ENCODE assay signal across 1 cellular context in the genomic region with DNA sequence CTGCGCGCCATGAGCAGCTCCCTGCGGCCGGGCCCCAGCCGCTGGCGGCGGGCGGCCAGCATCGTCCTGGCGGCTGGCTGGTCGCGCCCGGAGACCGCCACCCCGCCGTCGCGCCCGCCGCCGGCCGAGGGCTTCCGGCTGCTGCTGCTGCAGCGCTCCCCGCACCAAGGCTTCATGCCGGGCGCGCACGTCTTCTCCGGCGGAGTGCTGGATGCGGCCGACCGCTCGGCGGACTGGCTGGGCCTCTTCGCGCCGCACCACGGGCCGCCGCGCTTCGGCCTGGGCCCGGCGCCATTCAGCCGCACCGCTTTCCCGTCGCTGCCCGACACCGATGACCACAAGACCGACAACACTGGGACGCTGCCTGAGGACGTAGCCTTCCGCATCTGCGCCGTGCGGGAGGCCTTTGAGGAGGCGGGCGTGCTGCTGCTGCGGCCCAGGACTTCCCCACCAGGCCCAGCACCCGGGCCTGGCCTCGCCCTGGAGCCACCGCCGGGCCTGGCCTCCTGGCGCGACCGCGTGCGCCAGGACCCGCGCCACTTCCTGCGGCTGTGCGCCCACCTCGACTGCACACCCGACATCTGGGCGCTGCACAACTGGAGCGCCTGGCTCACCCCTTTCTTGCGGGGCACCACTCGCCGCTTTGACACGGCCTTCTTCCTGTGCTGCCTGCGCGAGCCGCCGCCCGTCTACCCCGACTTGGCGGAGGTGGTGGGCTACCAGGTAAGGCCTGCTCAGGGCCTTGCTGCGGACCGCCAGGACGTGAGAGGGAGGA.
TF ChIP-seq lines count a peak whose summit lies in the region.

No MANE protein-coding gene starts in this region.

TF ChIP-seq in HEK293, 187 proteins besides CTCF, POLR2A, EP300 and RAD21 (continued from another document and continues in another):
- TF ChIP-seq KLF10 (tag by site-specific recombination; IDR thresholded peaks at IDR 0.05) (no peak), ZNF701 (tag by site-specific recombination; IDR thresholded peaks at IDR 0.05) (no peak), ZNF514 (tag by site-specific recombination; IDR thresholded peaks at IDR 0.05) (no peak), ZNF10 (tag by site-specific recombination; IDR thresholded peaks at IDR 0.05) (no peak; the same call in 1 of the 2 replicates), ZNF292 (tag by site-specific recombination; IDR thresholded peaks at IDR 0.05; ENCODE audit: borderline replicate concordance, low read depth) (no peak), ZNF677 (tag by site-specific recombination; IDR thresholded peaks at IDR 0.05) (peak; percentile 75; the same call in 1 of the 2 replicates), SP7 (tag by site-specific recombination; IDR thresholded peaks at IDR 0.05) (peak; percentile 56; the same call in 1 of the 2 replicates), ZNF16 (tag by site-specific recombination; IDR thresholded peaks at IDR 0.05; ENCODE audit: low read depth) (no peak), HOXA7 (CRISPR knock-in tag; IDR thresholded peaks at IDR 0.05; ENCODE audit: borderline replicate concordance) (no peak; the same call in 1 of the 2 replicates), ZNF776 (tag by site-specific recombination; IDR thresholded peaks at IDR 0.05; ENCODE audit: borderline replicate concordance) (peak; percentile 69; the same call in 1 of the 2 replicates), ZNF561 (tag by site-specific recombination; IDR thresholded peaks at IDR 0.05; ENCODE audit: borderline replicate concordance) (peak; percentile 66), REST (tag by site-specific recombination; IDR thresholded peaks at IDR 0.05) (no peak), ZBTB7A (tag by site-specific recombination; IDR thresholded peaks at IDR 0.05; ENCODE audit: low read depth) (no peak; the same call in 1 of the 2 replicates), ZNF211 (tag by site-specific recombination; IDR thresholded peaks at IDR 0.05; ENCODE audit: low read depth) (no peak), MZF1 (tag by site-specific recombination; IDR thresholded peaks at IDR 0.05; ENCODE audit: borderline replicate concordance) (no peak; the same call in 1 of the 2 replicates), ZNF239 (tag by site-specific recombination; IDR thresholded peaks at IDR 0.05) (no peak), YY1 (tag by site-specific recombination; IDR thresholded peaks at IDR 0.05) (peak; percentile 85), ZNF266 (tag by site-specific recombination; IDR thresholded peaks at IDR 0.05; ENCODE audit: low read depth) (no peak), ZNF585B (tag by site-specific recombination; IDR thresholded peaks at IDR 0.05) (peak; percentile 17; the same call in 1 of the 2 replicates), GFI1B (tag by site-specific recombination; IDR thresholded peaks at IDR 0.05) (no peak), ZNF610 (tag by site-specific recombination; IDR thresholded peaks at IDR 0.05; ENCODE audit: borderline replicate concordance) (peak; percentile 47; the same call in 1 of the 2 replicates), ZNF248 (tag by site-specific recombination; IDR thresholded peaks at IDR 0.05) (no peak), ZNF423 (tag by site-specific recombination; IDR thresholded peaks at IDR 0.05) (peak; percentile 42), KLF7 (tag by site-specific recombination; IDR thresholded peaks at IDR 0.05; ENCODE audit: borderline replicate concordance) (peak; percentile 74; the same call in 1 of the 2 replicates), ZNF645 (tag by site-specific recombination; IDR thresholded peaks at IDR 0.05) (peak; percentile 93; the same call in 1 of the 2 replicates), ZNF529 (tag by site-specific recombination; IDR thresholded peaks at IDR 0.05; ENCODE audit: insufficient replicate concordance) (no peak), ZNF133 (tag by site-specific recombination; IDR thresholded peaks at IDR 0.05) (no peak; the same call in 1 of the 2 replicates), ZNF354C (tag by site-specific recombination; IDR thresholded peaks at IDR 0.05; ENCODE audit: borderline replicate concordance, low read depth) (no peak), INSM2 (tag by site-specific recombination; IDR thresholded peaks at IDR 0.05) (0 out of 2 replicates have a peak, but pooled peaks have one; percentile 34)
- TF ChIP-seq, protein P1, sequence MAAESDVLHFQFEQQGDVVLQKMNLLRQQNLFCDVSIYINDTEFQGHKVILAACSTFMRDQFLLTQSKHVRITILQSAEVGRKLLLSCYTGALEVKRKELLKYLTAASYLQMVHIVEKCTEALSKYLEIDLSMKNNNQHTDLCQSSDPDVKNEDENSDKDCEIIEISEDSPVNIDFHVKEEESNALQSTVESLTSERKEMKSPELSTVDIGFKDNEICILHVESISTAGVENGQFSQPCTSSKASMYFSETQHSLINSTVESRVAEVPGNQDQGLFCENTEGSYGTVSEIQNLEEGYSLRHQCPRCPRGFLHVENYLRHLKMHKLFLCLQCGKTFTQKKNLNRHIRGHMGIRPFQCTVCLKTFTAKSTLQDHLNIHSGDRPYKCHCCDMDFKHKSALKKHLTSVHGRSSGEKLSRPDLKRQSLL (tag by site-specific recombination; IDR thresholded peaks at IDR 0.05): no peak; the same call in 1 of the 2 replicates
- TF ChIP-seq, protein P2, sequence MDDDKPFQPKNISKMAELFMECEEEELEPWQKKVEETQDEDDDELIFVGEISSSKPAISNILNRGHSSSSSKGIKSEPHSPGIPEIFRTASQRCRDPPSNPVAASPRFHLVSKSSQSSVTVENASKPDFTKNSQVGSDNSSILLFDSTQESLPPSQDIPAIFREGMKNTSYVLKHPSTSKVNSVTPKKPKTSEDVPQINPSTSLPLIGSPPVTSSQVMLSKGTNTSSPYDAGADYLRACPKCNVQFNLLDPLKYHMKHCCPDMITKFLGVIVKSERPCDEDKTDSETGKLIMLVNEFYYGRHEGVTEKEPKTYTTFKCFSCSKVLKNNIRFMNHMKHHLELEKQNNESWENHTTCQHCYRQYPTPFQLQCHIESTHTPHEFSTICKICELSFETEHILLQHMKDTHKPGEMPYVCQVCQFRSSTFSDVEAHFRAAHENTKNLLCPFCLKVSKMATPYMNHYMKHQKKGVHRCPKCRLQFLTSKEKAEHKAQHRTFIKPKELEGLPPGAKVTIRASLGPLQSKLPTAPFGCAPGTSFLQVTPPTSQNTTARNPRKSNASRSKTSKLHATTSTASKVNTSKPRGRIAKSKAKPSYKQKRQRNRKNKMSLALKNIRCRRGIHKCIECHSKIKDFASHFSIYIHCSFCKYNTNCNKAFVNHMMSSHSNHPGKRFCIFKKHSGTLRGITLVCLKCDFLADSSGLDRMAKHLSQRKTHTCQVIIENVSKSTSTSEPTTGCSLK (tag by site-specific recombination; IDR thresholded peaks at IDR 0.05): no peak
- TF ChIP-seq, protein P3, sequence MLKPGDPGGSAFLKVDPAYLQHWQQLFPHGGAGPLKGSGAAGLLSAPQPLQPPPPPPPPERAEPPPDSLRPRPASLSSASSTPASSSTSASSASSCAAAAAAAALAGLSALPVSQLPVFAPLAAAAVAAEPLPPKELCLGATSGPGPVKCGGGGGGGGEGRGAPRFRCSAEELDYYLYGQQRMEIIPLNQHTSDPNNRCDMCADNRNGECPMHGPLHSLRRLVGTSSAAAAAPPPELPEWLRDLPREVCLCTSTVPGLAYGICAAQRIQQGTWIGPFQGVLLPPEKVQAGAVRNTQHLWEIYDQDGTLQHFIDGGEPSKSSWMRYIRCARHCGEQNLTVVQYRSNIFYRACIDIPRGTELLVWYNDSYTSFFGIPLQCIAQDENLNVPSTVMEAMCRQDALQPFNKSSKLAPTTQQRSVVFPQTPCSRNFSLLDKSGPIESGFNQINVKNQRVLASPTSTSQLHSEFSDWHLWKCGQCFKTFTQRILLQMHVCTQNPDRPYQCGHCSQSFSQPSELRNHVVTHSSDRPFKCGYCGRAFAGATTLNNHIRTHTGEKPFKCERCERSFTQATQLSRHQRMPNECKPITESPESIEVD (tag by site-specific recombination; IDR thresholded peaks at IDR 0.05): no peak
- TF ChIP-seq, protein P4, sequence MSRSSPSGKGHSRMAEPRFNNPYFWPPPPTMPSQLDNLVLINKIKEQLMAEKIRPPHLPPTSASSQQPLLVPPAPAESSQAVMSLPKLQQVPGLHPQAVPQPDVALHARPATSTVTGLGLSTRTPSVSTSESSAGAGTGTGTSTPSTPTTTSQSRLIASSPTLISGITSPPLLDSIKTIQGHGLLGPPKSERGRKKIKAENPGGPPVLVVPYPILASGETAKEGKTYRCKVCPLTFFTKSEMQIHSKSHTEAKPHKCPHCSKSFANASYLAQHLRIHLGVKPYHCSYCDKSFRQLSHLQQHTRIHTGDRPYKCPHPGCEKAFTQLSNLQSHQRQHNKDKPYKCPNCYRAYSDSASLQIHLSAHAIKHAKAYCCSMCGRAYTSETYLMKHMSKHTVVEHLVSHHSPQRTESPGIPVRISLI (tag by site-specific recombination; IDR thresholded peaks at IDR 0.05): no peak
- TF ChIP-seq, protein P5, sequence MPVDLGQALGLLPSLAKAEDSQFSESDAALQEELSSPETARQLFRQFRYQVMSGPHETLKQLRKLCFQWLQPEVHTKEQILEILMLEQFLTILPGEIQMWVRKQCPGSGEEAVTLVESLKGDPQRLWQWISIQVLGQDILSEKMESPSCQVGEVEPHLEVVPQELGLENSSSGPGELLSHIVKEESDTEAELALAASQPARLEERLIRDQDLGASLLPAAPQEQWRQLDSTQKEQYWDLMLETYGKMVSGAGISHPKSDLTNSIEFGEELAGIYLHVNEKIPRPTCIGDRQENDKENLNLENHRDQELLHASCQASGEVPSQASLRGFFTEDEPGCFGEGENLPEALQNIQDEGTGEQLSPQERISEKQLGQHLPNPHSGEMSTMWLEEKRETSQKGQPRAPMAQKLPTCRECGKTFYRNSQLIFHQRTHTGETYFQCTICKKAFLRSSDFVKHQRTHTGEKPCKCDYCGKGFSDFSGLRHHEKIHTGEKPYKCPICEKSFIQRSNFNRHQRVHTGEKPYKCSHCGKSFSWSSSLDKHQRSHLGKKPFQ (tag by site-specific recombination; IDR thresholded peaks at IDR 0.05): no peak
- TF ChIP-seq, protein P6, sequence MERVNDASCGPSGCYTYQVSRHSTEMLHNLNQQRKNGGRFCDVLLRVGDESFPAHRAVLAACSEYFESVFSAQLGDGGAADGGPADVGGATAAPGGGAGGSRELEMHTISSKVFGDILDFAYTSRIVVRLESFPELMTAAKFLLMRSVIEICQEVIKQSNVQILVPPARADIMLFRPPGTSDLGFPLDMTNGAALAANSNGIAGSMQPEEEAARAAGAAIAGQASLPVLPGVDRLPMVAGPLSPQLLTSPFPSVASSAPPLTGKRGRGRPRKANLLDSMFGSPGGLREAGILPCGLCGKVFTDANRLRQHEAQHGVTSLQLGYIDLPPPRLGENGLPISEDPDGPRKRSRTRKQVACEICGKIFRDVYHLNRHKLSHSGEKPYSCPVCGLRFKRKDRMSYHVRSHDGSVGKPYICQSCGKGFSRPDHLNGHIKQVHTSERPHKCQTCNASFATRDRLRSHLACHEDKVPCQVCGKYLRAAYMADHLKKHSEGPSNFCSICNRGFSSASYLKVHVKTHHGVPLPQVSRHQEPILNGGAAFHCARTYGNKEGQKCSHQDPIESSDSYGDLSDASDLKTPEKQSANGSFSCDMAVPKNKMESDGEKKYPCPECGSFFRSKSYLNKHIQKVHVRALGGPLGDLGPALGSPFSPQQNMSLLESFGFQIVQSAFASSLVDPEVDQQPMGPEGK (tag by site-specific recombination; IDR thresholded peaks at IDR 0.05): peak; percentile 76
- TF ChIP-seq, protein P7, sequence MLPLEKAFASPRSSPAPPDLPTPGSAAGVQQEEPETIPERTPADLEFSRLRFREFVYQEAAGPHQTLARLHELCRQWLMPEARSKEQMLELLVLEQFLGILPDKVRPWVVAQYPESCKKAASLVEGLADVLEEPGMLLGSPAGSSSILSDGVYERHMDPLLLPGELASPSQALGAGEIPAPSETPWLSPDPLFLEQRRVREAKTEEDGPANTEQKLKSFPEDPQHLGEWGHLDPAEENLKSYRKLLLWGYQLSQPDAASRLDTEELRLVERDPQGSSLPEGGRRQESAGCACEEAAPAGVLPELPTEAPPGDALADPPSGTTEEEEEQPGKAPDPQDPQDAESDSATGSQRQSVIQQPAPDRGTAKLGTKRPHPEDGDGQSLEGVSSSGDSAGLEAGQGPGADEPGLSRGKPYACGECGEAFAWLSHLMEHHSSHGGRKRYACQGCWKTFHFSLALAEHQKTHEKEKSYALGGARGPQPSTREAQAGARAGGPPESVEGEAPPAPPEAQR (tag by site-specific recombination; IDR thresholded peaks at IDR 0.05): peak; percentile 60; the same call in 1 of the 2 replicates
